ENCODE assay signal across 27 cellular contexts in genomic region chr6:165266236-165267025, GRCh38. TPM values are rescaled to one million over a fixed set of nuclear protein-coding genes. Genes with fewer than 3 reads are reported as not detected.
"Had no signal": no experiment of that assay in that cellular context is flagged by ENCODE, and none has a peak within 500 bp of the region (broad histone marks: within the 10 kb centered on the region; RNA-seq: fewer than 3 reads in every experiment).

No MANE protein-coding gene starts in this region.

- H3K27me3 ChIP-seq: heart right ventricle, neural progenitor cell, pancreas, right lobe of liver, spleen, stomach, uterus had no signal

- DNase-seq: effector memory CD4-positive, alpha-beta T cell; heart right ventricle; immature natural killer cell; left ventricle myocardium inferior; lower lobe of right lung; naive B cell; occipital lobe; pancreas; right lobe of liver; spleen; stimulated activated CD4-positive, alpha-beta T cell treated with anti-CD3 and anti-CD28 coated beads, Interleukin-2, amount 100 ng/mL, for 24 hours; stimulated activated CD4-positive, alpha-beta T cell treated with anti-CD3 and anti-CD28 coated beads, Interleukin-4, amount 100 ng/mL, for 4 hours; stimulated activated naive B cell treated with anti-CD40 and anti-IgM and Interleukin-4, amounts not matched to agents 10 μg/mL and 1 μg/mL and 100 μg/mL, for 72 hours; stomach; substantia nigra; uterus had no signal

- H3K4me1 ChIP-seq: heart right ventricle, left ventricle myocardium inferior, lower lobe of right lung, pancreas, right lobe of liver, spleen, stomach, uterus had no signal

- H3K27ac ChIP-seq: heart right ventricle, left ventricle myocardium inferior, lower lobe of right lung, neural progenitor cell, pancreas, right lobe of liver, spleen, stomach, thoracic aorta, uterus had no signal

- H3K9me3 ChIP-seq: left ventricle myocardium inferior, pancreas, right lobe of liver, thoracic aorta, uterus had no signal

- H3K4me2 ChIP-seq: neural progenitor cell had no signal

- H3K4me3 ChIP-seq: heart right ventricle, left ventricle myocardium inferior, lower lobe of right lung, neural progenitor cell, pancreas, right lobe of liver, spleen, stomach, thoracic aorta, uterus had no signal

- H3K36me3 Mint-ChIP-seq: immature natural killer cell; memory B cell; mesothelial cell of epicardium; naive B cell; stimulated activated naive B cell treated with anti-CD40 and anti-IgM and Interleukin-4, amounts not matched to agents 10 μg/mL and 1 μg/mL and 100 μg/mL, for 72 hours; type B pancreatic cell had no signal

- H3K9ac ChIP-seq: neural progenitor cell had no signal

- H3K4me1 Mint-ChIP-seq: immature natural killer cell; memory B cell; mesothelial cell of epicardium; naive B cell; stimulated activated naive B cell treated with anti-CD40 and anti-IgM and Interleukin-4, amounts not matched to agents 10 μg/mL and 1 μg/mL and 100 μg/mL, for 72 hours had no signal

- H3K27me3 Mint-ChIP-seq: memory B cell; naive B cell; progenitor cell of endocrine pancreas; stimulated activated naive B cell treated with anti-CD40 and anti-IgM and Interleukin-4, amounts not matched to agents 10 μg/mL and 1 μg/mL and 100 μg/mL, for 72 hours; type B pancreatic cell had no signal

- H3K4me3 Mint-ChIP-seq: immature natural killer cell; memory B cell; mesothelial cell of epicardium; neural progenitor cell; stimulated activated naive B cell treated with anti-CD40 and anti-IgM and Interleukin-4, amounts not matched to agents 10 μg/mL and 1 μg/mL and 100 μg/mL, for 72 hours; type B pancreatic cell had no signal

- H3K36me3 ChIP-seq: heart right ventricle, left ventricle myocardium inferior, lower lobe of right lung, neural progenitor cell, pancreas, right lobe of liver, spleen, stomach, thoracic aorta, uterus had no signal

- H3K27ac Mint-ChIP-seq: immature natural killer cell; memory B cell; mesothelial cell of epicardium; naive B cell; progenitor cell of endocrine pancreas; stimulated activated naive B cell treated with anti-CD40 and anti-IgM and Interleukin-4, amounts not matched to agents 10 μg/mL and 1 μg/mL and 100 μg/mL, for 72 hours; type B pancreatic cell had no signal

- H2AFZ ChIP-seq: neural progenitor cell had no signal

- H3K9me3 Mint-ChIP-seq: memory B cell, neural progenitor cell, type B pancreatic cell had no signal

RNA-seq across cellular contexts. Expression of gene C6orf118, which starts 43.0 kb away (rescaled TPM):
- total RNA-seq: esophagus mucosa, fibroblast of lung, heart right ventricle, left ventricle myocardium inferior, mucosa of gallbladder, pancreas, right lobe of liver, skeletal muscle tissue, spleen, thoracic aorta had no signal
- polyA plus RNA-seq: fibroblast of lung, immature natural killer cell, keratinocyte, spleen had no signal
